In the genomic region with DNA sequence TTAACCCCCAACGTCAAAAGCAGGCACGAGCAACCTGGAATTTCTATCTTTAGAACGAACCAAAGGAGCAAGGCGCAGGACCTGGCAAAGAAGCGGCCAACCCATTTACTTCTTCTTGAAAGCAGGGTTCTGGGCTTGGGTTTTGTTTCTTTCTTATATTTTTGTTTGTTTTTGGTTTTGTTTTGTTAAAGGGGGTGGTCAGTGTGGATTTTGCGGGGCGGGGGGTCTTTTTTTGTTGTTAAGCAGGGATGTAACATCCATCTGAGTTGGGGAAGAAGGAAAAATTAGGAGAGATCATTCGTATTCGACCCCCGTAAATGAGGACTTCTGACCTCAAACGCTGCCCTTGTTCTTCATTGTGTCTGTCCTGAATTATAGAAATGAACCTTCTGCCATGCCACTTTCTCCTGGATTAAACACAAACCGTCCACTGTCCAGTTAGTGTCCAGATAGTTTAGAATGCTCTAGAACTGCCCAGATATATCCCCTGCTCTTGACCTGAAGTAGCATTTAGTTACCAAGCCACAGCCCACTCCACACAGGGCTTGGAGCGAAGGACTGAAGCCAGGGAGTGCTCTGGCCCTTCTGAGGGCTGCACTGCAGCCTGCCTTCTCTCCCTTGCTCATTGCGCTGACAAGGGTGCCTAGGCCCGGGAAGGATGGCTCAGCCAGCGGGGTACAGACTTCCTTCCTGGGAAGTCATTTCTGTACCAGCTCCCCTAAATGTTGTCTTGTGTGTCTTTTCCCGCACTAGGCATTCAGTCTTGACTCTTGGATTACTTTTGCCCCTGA, we compare ENCODE assay signal across 8 cellular contexts. TPM values are rescaled to one million over a fixed set of nuclear protein-coding genes. Genes with fewer than 3 reads are reported as not detected.
DNase-seq lines count a peak whose midpoint lies in the region; ATAC-seq, FAIRE-seq and TF ChIP-seq lines count a peak whose summit lies in the region.

No MANE protein-coding gene starts in this region.

- no peak overlapping the region for H4K8ac ChIP-seq in neuronal stem cell (ENCODE audit: low read depth, low read length)

- no peaks in the 10 kb centered on the region for H3K9me3 ChIP-seq in CD8-positive, alpha-beta T cell (ENCODE audit: low read length)
- H3K9me3 ChIP-seq in esophagus (ENCODE audit: control insufficient read depth in 2 of 2, insufficient read depth in 1 of 2, low read depth in 1 of 2, low read length in 1 of 2) (no peaks in the 10 kb centered on the region), neuronal stem cell (replicated peaks in 1 of 2; ENCODE audit: control insufficient read depth in 2 of 2, insufficient read depth in 1 of 2, low read depth in 1 of 2, low read length in 2 of 2) (no peaks in the 10 kb centered on the region)

- no peak overlapping the region for H3K23ac ChIP-seq in neuronal stem cell (ENCODE audit: low read depth, low read length, poor library complexity)

- no peaks in the 10 kb centered on the region for H3K27me3 ChIP-seq in CD8-positive, alpha-beta T cell (ENCODE audit: insufficient read depth, low read length)
- H3K27me3 ChIP-seq in esophagus (ENCODE audit: control insufficient read depth in 1 of 2, insufficient read depth in 2 of 2, low read length in 2 of 2) (no peaks in the 10 kb centered on the region), neuronal stem cell (ENCODE audit: control insufficient read depth in 3 of 3, insufficient read depth in 3 of 3, low read depth in 1 of 3, low read length in 3 of 3) (peaks cover 0 to 2% (median 0%) of the 10 kb centered on the region in 3 experiments)

- H3K4me1 Mint-ChIP-seq in CD8-positive, alpha-beta T cell (ENCODE audit: low read depth) = peaks cover 14% of the 10 kb centered on the region

- H3K36me3 Mint-ChIP-seq in CD8-positive, alpha-beta T cell = peaks cover 4% of the 10 kb centered on the region

- H3K4me3 ChIP-seq in CD8-positive, alpha-beta T cell (ENCODE audit: low read depth, low read length) = peak overlapping the region; percentile 85
- peak overlapping the region; percentile 59 to 93 for H3K4me3 ChIP-seq in esophagus (ENCODE audit: low read depth in 1 of 2, low read length in 2 of 2)
- peak overlapping the region; percentile 67 to 83 for H3K4me3 ChIP-seq in neuronal stem cell (ENCODE audit: low read length in 2 of 2)

- H2BK15ac ChIP-seq in neuronal stem cell (ENCODE audit: low read length) = no peak overlapping the region

- no peak overlapping the region for H3K27ac Mint-ChIP-seq in CD8-positive, alpha-beta T cell

- H3K4ac ChIP-seq in neuronal stem cell (ENCODE audit: low read length) = no peak overlapping the region

- FAIRE-seq in GM12891 (lab: Jason Lieb, UNC) = no peak

- H3K4me1 ChIP-seq in CD8-positive, alpha-beta T cell (ENCODE audit: insufficient read depth, low read length) = peaks cover 12% of the 10 kb centered on the region
- no peaks in the 10 kb centered on the region for H3K4me1 ChIP-seq in esophagus (ENCODE audit: control insufficient read depth in 2 of 2, insufficient read depth in 2 of 2, low read length in 1 of 2)
- H3K4me1 ChIP-seq in neuronal stem cell (ENCODE audit: control insufficient read depth in 2 of 2, insufficient read depth in 1 of 2, low read depth in 1 of 2, low read length in 2 of 2) = peaks cover 9 to 15% of the 10 kb centered on the region in 2 donors

- no peak overlapping the region for H3K27ac ChIP-seq in CD8-positive, alpha-beta T cell (ENCODE audit: low read depth, low read length)
- H3K27ac ChIP-seq in RWPE1 (peak overlapping the region; percentile 89), esophagus (ENCODE audit: low read depth in 2 of 2, low read length in 1 of 2) (no peak overlapping the region), neuronal stem cell (replicated peaks; ENCODE audit: low read length) (no peak overlapping the region)

- peak overlapping the region; percentile 99 for H2AFZ ChIP-seq in neuronal stem cell (ENCODE audit: low read length)

- 55 to 61% methylated on average over 17 of the region's 17 CpGs for WGBS in esophagus, 2 donors
- no CpG with 5 or more reads among the region's 17 CpGs for WGBS in neuronal stem cell (ENCODE audit: extremely low coverage in 2 of 2, insufficient read length in 2 of 2, insufficient replicate concordance in 1 of 2), 2 donors

- no peaks in the 10 kb centered on the region for H3K9me3 Mint-ChIP-seq in CD8-positive, alpha-beta T cell

- no peak overlapping the region for H2AK5ac ChIP-seq in neuronal stem cell (ENCODE audit: low read depth, low read length)

- peaks cover 11% of the 10 kb centered on the region for H3K27me3 Mint-ChIP-seq in CD8-positive, alpha-beta T cell (ENCODE audit: low read depth)

- H2BK5ac ChIP-seq in neuronal stem cell (ENCODE audit: low read length) = no peak overlapping the region

- no peak overlapping the region for H2BK120ac ChIP-seq in neuronal stem cell (ENCODE audit: low read depth, low read length)

- TF ChIP-seq CTCF in CD8-positive, alpha-beta T cell (IDR thresholded peaks at IDR 0.05) = no peak
- no peak for TF ChIP-seq CTCF in RWPE1 (conservative IDR thresholded peaks at IDR 0.05; ENCODE audit: low read depth)

- no peaks in the 10 kb centered on the region for H3K36me3 ChIP-seq in CD8-positive, alpha-beta T cell (ENCODE audit: insufficient read depth, low read length)
- no peaks in the 10 kb centered on the region for H3K36me3 ChIP-seq in esophagus (ENCODE audit: control insufficient read depth in 2 of 2, insufficient read depth in 2 of 2, low read length in 1 of 2)
- H3K36me3 ChIP-seq in neuronal stem cell (replicated peaks in 1 of 2; ENCODE audit: control insufficient read depth in 2 of 2, insufficient read depth in 2 of 2, low read length in 2 of 2) = no peaks in the 10 kb centered on the region

- peak overlapping the region; percentile 95 for H3K4me2 ChIP-seq in neuronal stem cell (ENCODE audit: insufficient read depth, low read length, poor library complexity, severe bottlenecking)

- TF ChIP-seq POLR2A in GM12891 (IDR thresholded peaks at IDR 0.05; ENCODE audit: low read depth, low read length) = no peak

- POLR2A ChIA-PET in CD8-positive, alpha-beta T cell (lab: Charles Lee) = interaction anchor here (2.3 kb wide), 1 partner anchor 276 kb away, joined by 8 read pairs; no protein-coding TSS in a partner anchor
- POLR2A ChIA-PET in RWPE1 (lab: Yijun Ruan, JAX; ENCODE audit: low non-redundant PET) = no interaction called here

- H3K4me3 Mint-ChIP-seq in CD8-positive, alpha-beta T cell = peak overlapping the region; percentile 96

- intact Hi-C loops in CD8-positive, alpha-beta T cell (cut with DNase I, micrococcal nuclease) = loop anchor here (2.0 to 5.0 kb wide), 5 partner anchors 101 to 437 kb away; a partner anchor contains a TSS

- H3K18ac ChIP-seq in neuronal stem cell (ENCODE audit: low read length) = no peak overlapping the region

- H4K91ac ChIP-seq in neuronal stem cell (ENCODE audit: low read depth, low read length, poor library complexity) = no peak overlapping the region

- H3K9ac ChIP-seq in neuronal stem cell (ENCODE audit: low read depth, low read length, poor library complexity) = no peak overlapping the region

- ATAC-seq in CD8-positive, alpha-beta T cell = no peak
- ATAC-seq in HG02763 (IDR thresholded peaks at IDR 0.05; ENCODE audit: unreplicated experiment) = no peak

- no peak for DNase-seq in CD8-positive, alpha-beta T cell
- DNase-seq in RWPE1 (ENCODE audit: low spot score) (no peak), neuronal stem cell (ENCODE audit: low spot score) (no peak), GM12891 (ENCODE audit: insufficient read length, low spot score) (no peak), putamen (ENCODE audit: low spot score) (no peak), SW480 (ENCODE audit: low spot score) (no peak)

- H3K14ac ChIP-seq in neuronal stem cell (ENCODE audit: low read length) = no peak overlapping the region

- CTCF ChIA-PET in CD8-positive, alpha-beta T cell (lab: Charles Lee) = interaction anchor here (0.6 to 6.1 kb wide), 13 partner anchors 8 to 563 kb away, joined by 3 to 41 read pairs (median 4); no protein-coding TSS in a partner anchor
- CTCF ChIA-PET in RWPE1 (lab: Yijun Ruan, JAX) = interaction anchor here (0.5 to 1.2 kb wide), 7 partner anchors 7 to 585 kb away, joined by 3 to 5 read pairs (median 4); no protein-coding TSS in a partner anchor

- peaks cover 3% of the 10 kb centered on the region for H3K79me1 ChIP-seq in neuronal stem cell (ENCODE audit: low read depth, low read length)

- H2BK12ac ChIP-seq in neuronal stem cell (ENCODE audit: low read length) = no peak overlapping the region

TF ChIP-seq in GM12891, 5 proteins besides CTCF, POLR2A, EP300 and RAD21:
- TF ChIP-seq POLR2AphosphoS5 (IDR thresholded peaks at IDR 0.05; ENCODE audit: low read depth, low read length) = no peak
- no peak for TF ChIP-seq TAF1 (IDR thresholded peaks at IDR 0.05; ENCODE audit: low read depth, low read length)
- TF ChIP-seq POU2F2 (IDR thresholded peaks at IDR 0.05; ENCODE audit: low read depth, low read length) = no peak
- no peak for TF ChIP-seq SPI1 (IDR thresholded peaks at IDR 0.05; ENCODE audit: low read depth, low read length)
- no peak for TF ChIP-seq PAX5 (IDR thresholded peaks at IDR 0.05; ENCODE audit: insufficient read depth, low read length, severe bottlenecking)
TF ChIP-seq in GM12891: peak in this region for 0.

RNA-seq across cellular contexts. Expression of a gene that starts 0.9 kb away (rescaled TPM):
- 10 to 100 TPM; 14.3 to 18.7 TPM for total RNA-seq in CD8-positive, alpha-beta T cell
- polyA plus RNA-seq in esophagus = 10 to 100 TPM; 28.6 to 81.7 TPM
- 211 TPM for polyA plus RNA-seq in neuronal stem cell (2013, experiment 1 of 2)
- 208 TPM for polyA plus RNA-seq in neuronal stem cell (2013, experiment 2 of 2)
- polyA plus RNA-seq in GM12891 (2012; ENCODE audit: low read depth, missing spikeins) = 0.19 TPM
